9 cellular contexts compared by ENCODE assay signal in genomic region chr9:116156621-116157314, GRCh38. TPM values are rescaled to one million over a fixed set of nuclear protein-coding genes. Genes with fewer than 3 reads are reported as not detected.
DNase-seq lines count a peak whose midpoint lies in the region; ATAC-seq and TF ChIP-seq lines count a peak whose summit lies in the region.
"Had no signal": no experiment of that assay in that cellular context is flagged by ENCODE, and none has a peak within 500 bp of the region (broad histone marks: within the 10 kb centered on the region; RNA-seq: fewer than 3 reads in every experiment).

No MANE protein-coding gene starts in this region.

- 2 to 6% methylated on average over 15 to 24 of the region's 24 CpGs for WGBS in endodermal cell (ENCODE audit: insufficient coverage in 1 of 2, insufficient read length in 1 of 2), 2 experiments
- WGBS in mesendoderm (ENCODE audit: extremely low coverage, insufficient coverage, low lambda C conversion rate): no CpG with 5 or more reads among the region's 24 CpGs

- no peaks in the 10 kb centered on the region for H3K9me3 ChIP-seq in endodermal cell (ENCODE audit: control insufficient read depth, low read length)
- no peaks in the 10 kb centered on the region for H3K9me3 ChIP-seq in Karpas-422 (ENCODE audit: low read length)

- H3K4me2 ChIP-seq in mesendoderm (ENCODE audit: low read length) (peak overlapping the region; percentile 39), Karpas-422 (ENCODE audit: low read depth, low read length, poor library complexity, severe bottlenecking) (no peak overlapping the region)

- H3K4me3 Mint-ChIP-seq in endodermal cell: peak overlapping the region; percentile 35
- H3K4me3 Mint-ChIP-seq: dendritic cell treated with granulocyte-macrophage colony-stimulating factor and Interleukin-4, amounts not matched to agents 40 ng/mL and 50 ng/mL, for 4 days had no signal

- H3K4me1 ChIP-seq in endodermal cell (ENCODE audit: control insufficient read depth, insufficient read depth, low read length): no peaks in the 10 kb centered on the region
- H3K4me1 ChIP-seq in mesendoderm (ENCODE audit: control insufficient read depth, low read depth, low read length): no peaks in the 10 kb centered on the region
- H3K4me1 ChIP-seq in Karpas-422 (ENCODE audit: low read length): no peaks in the 10 kb centered on the region

- H3K56ac ChIP-seq in mesendoderm (ENCODE audit: low read length): no peak overlapping the region

- no peak overlapping the region for H2BK5ac ChIP-seq in mesendoderm (ENCODE audit: low read length)

- H2BK15ac ChIP-seq in mesendoderm (replicated peaks; ENCODE audit: low read depth): no peak overlapping the region

- no peak overlapping the region for H2AFZ ChIP-seq in Karpas-422 (ENCODE audit: low read length)

- no peak overlapping the region for H3K9ac ChIP-seq in endodermal cell (ENCODE audit: extremely low read depth, low read length, poor library complexity, severe bottlenecking)
- peak overlapping the region; percentile 2 for H3K9ac ChIP-seq in mesendoderm (ENCODE audit: low read length)
- H3K9ac ChIP-seq in Karpas-422 (ENCODE audit: low read length): no peak overlapping the region

- H3K36me3 Mint-ChIP-seq in endodermal cell (ENCODE audit: low read depth): no peaks in the 10 kb centered on the region

- H3K23ac ChIP-seq in mesendoderm (ENCODE audit: low read length): no peak overlapping the region

- DNase-seq in EL: peak; percentile 75
- DNase-seq in NCI-H446 (lab: John Stamatoyannopoulos, UW): peak; percentile 1 to 67
- peak; percentile 90 for DNase-seq in endodermal cell
- DNase-seq in mesendoderm: peak; percentile 90
- DNase-seq in Karpas-422: no peak
- no peak for DNase-seq in mesenteric fat pad (ENCODE audit: low spot score)

- peak overlapping the region; percentile 48 for H3K27ac Mint-ChIP-seq in endodermal cell
- H3K27ac Mint-ChIP-seq: dendritic cell treated with granulocyte-macrophage colony-stimulating factor and Interleukin-4, amounts not matched to agents 40 ng/mL and 50 ng/mL, for 4 days had no signal

- no peaks in the 10 kb centered on the region for H3K9me2 ChIP-seq in Karpas-422 (replicated peaks; ENCODE audit: insufficient read depth, low read length)

- no peaks in the 10 kb centered on the region for H3K79me1 ChIP-seq in mesendoderm (ENCODE audit: low read length)

- peaks cover 97% of the 10 kb centered on the region for H3K27me3 ChIP-seq in endodermal cell (ENCODE audit: control insufficient read depth, insufficient read depth, low read length, poor library complexity, severe bottlenecking)
- H3K27me3 ChIP-seq in mesendoderm (ENCODE audit: insufficient read depth, low read length, poor library complexity): peaks cover 5% of the 10 kb centered on the region
- H3K27me3 ChIP-seq in Karpas-422 (ENCODE audit: low read length): no peaks in the 10 kb centered on the region

- no peaks in the 10 kb centered on the region for H3K36me3 ChIP-seq in endodermal cell (ENCODE audit: control insufficient read depth, insufficient read depth, low read length)
- no peaks in the 10 kb centered on the region for H3K36me3 ChIP-seq in mesendoderm (ENCODE audit: control insufficient read depth, insufficient read depth, low read length)
- no peaks in the 10 kb centered on the region for H3K36me3 ChIP-seq in Karpas-422 (ENCODE audit: insufficient read depth, low read length)

- no peaks in the 10 kb centered on the region for H4K20me1 ChIP-seq in Karpas-422 (ENCODE audit: insufficient read depth, low read depth, low read length)

- no peak overlapping the region for H3K4ac ChIP-seq in mesendoderm (ENCODE audit: low read depth, low read length)

- peaks cover 40% of the 10 kb centered on the region for H3K4me1 Mint-ChIP-seq in endodermal cell

- no peak overlapping the region for H3K18ac ChIP-seq in mesendoderm (ENCODE audit: low read length)

- H4K8ac ChIP-seq in mesendoderm (ENCODE audit: low read depth, low read length): no peak overlapping the region

- H3K4me3 ChIP-seq in endodermal cell (ENCODE audit: low read length) (peak overlapping the region; percentile 6), mesendoderm (ENCODE audit: low read length) (no peak overlapping the region), Karpas-422 (ENCODE audit: low read length) (no peak overlapping the region)

- H3K27me3 Mint-ChIP-seq in endodermal cell (ENCODE audit: insufficient read depth): peaks cover 94% of the 10 kb centered on the region

- H3K27ac ChIP-seq in endodermal cell (ENCODE audit: low read depth, low read length) (no peak overlapping the region), mesendoderm (ENCODE audit: low read depth, low read length) (no peak overlapping the region), Karpas-422 (ENCODE audit: low read length) (no peak overlapping the region)

- no peak for ATAC-seq in HG03280 (IDR thresholded peaks at IDR 0.05; ENCODE audit: unreplicated experiment)
- no peak for ATAC-seq in GM19395 (IDR thresholded peaks at IDR 0.05; ENCODE audit: unreplicated experiment)

- no peaks in the 10 kb centered on the region for H3K9me3 Mint-ChIP-seq in endodermal cell
- H3K9me3 Mint-ChIP-seq: dendritic cell treated with granulocyte-macrophage colony-stimulating factor and Interleukin-4, amounts not matched to agents 40 ng/mL and 50 ng/mL, for 4 days had no signal

- H2AK5ac ChIP-seq in mesendoderm (ENCODE audit: low read length): no peak overlapping the region

- H3K79me2 ChIP-seq in mesendoderm (ENCODE audit: control insufficient read depth, insufficient read depth, low read length) (no peaks in the 10 kb centered on the region), Karpas-422 (ENCODE audit: low read length) (no peaks in the 10 kb centered on the region)

- H2BK120ac ChIP-seq in mesendoderm (ENCODE audit: low read depth, low read length): no peak overlapping the region

- TF ChIP-seq CTCF in endodermal cell (conservative IDR thresholded peaks at IDR 0.05): peak; percentile 19

- H4K5ac ChIP-seq in mesendoderm (ENCODE audit: low read length): no peak overlapping the region

RNA-seq across cellular contexts. Expression of gene PAPPA, which starts 3.2 kb away (rescaled TPM):
- under 1 TPM; 0.09 TPM for total RNA-seq in endodermal cell
- 4.1 TPM for polyA plus RNA-seq in endodermal cell (2013, experiment 1 of 2)
- polyA plus RNA-seq in endodermal cell (2013, experiment 2 of 2): 4.0 TPM
- polyA plus RNA-seq in mesendoderm (2013, experiment 1 of 2): 0.28 TPM
- 0.28 TPM for polyA plus RNA-seq in mesendoderm (2013, experiment 2 of 2)
- total RNA-seq in Karpas-422 (2014; rRNA removed; shearing (Covaris generic); ENCODE audit: low replicate concordance): 0.14 and 0.30 TPM in 2 replicates
- total RNA-seq in mesenteric fat pad: 5.7 TPM

Comparison
In these comparisons a context has a peak if more than half of its experiments do, and no peak if none do; other contexts are left out.
1. DNase-seq: peak in EL (single experiment), NCI-H446 (2 of 2), endodermal cell (single experiment) and mesendoderm (single experiment); none in Karpas-422 (single experiment) and mesenteric fat pad (single experiment).